ENCODE assay signal across 8 cellular contexts in genomic region chr14:106308839-106309389, GRCh38.
DNase-seq lines count a peak whose midpoint lies in the region; ATAC-seq and TF ChIP-seq lines count a peak whose summit lies in the region.

No MANE protein-coding gene starts in this region.

- no peak for DNase-seq in cardiac muscle cell (ENCODE audit: low read depth in 1 of 2, low spot score in 1 of 2)
- DNase-seq in right atrium auricular region (ENCODE audit: low spot score): no peak
- peak; percentile 17 for DNase-seq in RKO (ENCODE audit: low spot score)
- peak; percentile 97 for DNase-seq in activated naive CD4-positive, alpha-beta T cell treated with anti-CD3 and anti-CD28 coated beads for 36 hours
- peak; percentile 58 for DNase-seq in stimulated activated naive CD4-positive, alpha-beta T cell treated with Interleukin-2 at 50 U/mL for 16 hours (lab: John Stamatoyannopoulos, UW)

- H3K4me1 Mint-ChIP-seq in activated naive CD4-positive, alpha-beta T cell treated with anti-CD3 and anti-CD28 coated beads for 36 hours (ENCODE audit: low read depth): no peaks in the 10 kb centered on the region

- H3K27ac ChIP-seq in cardiac muscle cell (no peak overlapping the region), right atrium auricular region (no peak overlapping the region), liver (ENCODE audit: low read depth in 1 of 2, low read length in 2 of 2) (no peak overlapping the region)

- no peak overlapping the region for H3K4me3 Mint-ChIP-seq in activated naive CD4-positive, alpha-beta T cell treated with anti-CD3 and anti-CD28 coated beads for 36 hours

- no peak overlapping the region for H3K9ac ChIP-seq in liver (ENCODE audit: low read depth in 1 of 2, low read length in 2 of 2)

- no peak overlapping the region for H3K4me3 ChIP-seq in cardiac muscle cell
- H3K4me3 ChIP-seq in right atrium auricular region: no peak overlapping the region
- no peak overlapping the region for H3K4me3 ChIP-seq in liver (ENCODE audit: low read depth in 1 of 3, low read length in 3 of 3)

- peak; percentile 88 for ATAC-seq in HG02973 (IDR thresholded peaks at IDR 0.05; ENCODE audit: unreplicated experiment)
- ATAC-seq in HG03520 (IDR thresholded peaks at IDR 0.05; ENCODE audit: unreplicated experiment): no peak

- CTCF ChIA-PET in activated naive CD4-positive, alpha-beta T cell treated with anti-CD3 and anti-CD28 coated beads for 36 hours (lab: Charles Lee): interaction anchor here (0.6 to 3.4 kb wide), 48 partner anchors 9 to 205 kb away, joined by 3 to 23 read pairs (median 4); no protein-coding TSS in a partner anchor

- TF ChIP-seq CTCF in cardiac muscle cell (IDR thresholded peaks at IDR 0.05; ENCODE audit: low read depth, low read length) (peak; percentile 23), right atrium auricular region (IDR thresholded peaks at IDR 0.05) (peak in 1 of 2 donors; percentile 55), liver (IDR thresholded peaks at IDR 0.05; ENCODE audit: low read depth, low read length, missing input control) (peak; percentile 53)

- H3K9me3 ChIP-seq in cardiac muscle cell (ENCODE audit: low read depth): no peaks in the 10 kb centered on the region
- no peaks in the 10 kb centered on the region for H3K9me3 ChIP-seq in right atrium auricular region
- H3K9me3 ChIP-seq in liver (ENCODE audit: control insufficient read depth in 4 of 4, low read length in 3 of 4): no peaks in the 10 kb centered on the region

- WGBS in liver: 39% methylated on average over 17 of the region's 17 CpGs

- no peaks in the 10 kb centered on the region for H3K36me3 ChIP-seq in cardiac muscle cell
- H3K36me3 ChIP-seq in right atrium auricular region: no peaks in the 10 kb centered on the region
- no peaks in the 10 kb centered on the region for H3K36me3 ChIP-seq in liver (ENCODE audit: control insufficient read depth in 4 of 4, insufficient read depth in 3 of 4, low read depth in 1 of 4, low read length in 3 of 4)

- H3K27me3 ChIP-seq in cardiac muscle cell (no peaks in the 10 kb centered on the region), right atrium auricular region (no peaks in the 10 kb centered on the region), liver (ENCODE audit: control insufficient read depth in 4 of 4, insufficient read depth in 4 of 4, low read length in 3 of 4) (peaks cover 0 to 2% (median 0%) of the 10 kb centered on the region in 4 donors)

- H3K36me3 Mint-ChIP-seq in activated naive CD4-positive, alpha-beta T cell treated with anti-CD3 and anti-CD28 coated beads for 36 hours (ENCODE audit: low read depth): no peaks in the 10 kb centered on the region

- no peaks in the 10 kb centered on the region for H3K9me3 Mint-ChIP-seq in activated naive CD4-positive, alpha-beta T cell treated with anti-CD3 and anti-CD28 coated beads for 36 hours

- H3K27ac Mint-ChIP-seq in activated naive CD4-positive, alpha-beta T cell treated with anti-CD3 and anti-CD28 coated beads for 36 hours: no peak overlapping the region

- H3K27me3 Mint-ChIP-seq in activated naive CD4-positive, alpha-beta T cell treated with anti-CD3 and anti-CD28 coated beads for 36 hours (ENCODE audit: low read depth): no peaks in the 10 kb centered on the region

- TF ChIP-seq RAD21 in liver (IDR thresholded peaks at IDR 0.05): peak in 1 of 2 donors; percentile 21

- no peaks in the 10 kb centered on the region for H3K4me1 ChIP-seq in cardiac muscle cell (ENCODE audit: low read depth)
- H3K4me1 ChIP-seq in right atrium auricular region: no peaks in the 10 kb centered on the region
- H3K4me1 ChIP-seq in liver (ENCODE audit: control insufficient read depth in 4 of 4, insufficient read depth in 4 of 4, low read length in 3 of 4): no peaks in the 10 kb centered on the region

- intact Hi-C loops in activated naive CD4-positive, alpha-beta T cell treated with anti-CD3 and anti-CD28 coated beads for 36 hours (cut with micrococcal nuclease): loop anchor here (1.0 kb wide), 3 partner anchors 9 to 64 kb away; no protein-coding TSS in a partner anchor

TF ChIP-seq in liver, 16 proteins besides CTCF, POLR2A, EP300 and RAD21:
- no peak for TF ChIP-seq NR2F2 (IDR thresholded peaks at IDR 0.05)
- no peak for TF ChIP-seq EGR1 (IDR thresholded peaks at IDR 0.05; ENCODE audit: low read depth in 2 of 2)
- no peak for TF ChIP-seq JUND (IDR thresholded peaks at IDR 0.05)
- no peak for TF ChIP-seq SP1 (IDR thresholded peaks at IDR 0.05)
- TF ChIP-seq TAF1 (conservative IDR thresholded peaks at IDR 0.05): no peak
- no peak for TF ChIP-seq FOXA2 (IDR thresholded peaks at IDR 0.05)
- TF ChIP-seq, protein P1, sequence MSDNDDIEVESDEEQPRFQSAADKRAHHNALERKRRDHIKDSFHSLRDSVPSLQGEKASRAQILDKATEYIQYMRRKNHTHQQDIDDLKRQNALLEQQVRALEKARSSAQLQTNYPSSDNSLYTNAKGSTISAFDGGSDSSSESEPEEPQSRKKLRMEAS (IDR thresholded peaks at IDR 0.05): no peak
- no peak for TF ChIP-seq ATF3 (IDR thresholded peaks at IDR 0.05)
- TF ChIP-seq FOXA1 (IDR thresholded peaks at IDR 0.05): no peak
- no peak for TF ChIP-seq RXRA (IDR thresholded peaks at IDR 0.05)
- TF ChIP-seq YY1 (IDR thresholded peaks at IDR 0.05): no peak
- TF ChIP-seq, protein P2, sequence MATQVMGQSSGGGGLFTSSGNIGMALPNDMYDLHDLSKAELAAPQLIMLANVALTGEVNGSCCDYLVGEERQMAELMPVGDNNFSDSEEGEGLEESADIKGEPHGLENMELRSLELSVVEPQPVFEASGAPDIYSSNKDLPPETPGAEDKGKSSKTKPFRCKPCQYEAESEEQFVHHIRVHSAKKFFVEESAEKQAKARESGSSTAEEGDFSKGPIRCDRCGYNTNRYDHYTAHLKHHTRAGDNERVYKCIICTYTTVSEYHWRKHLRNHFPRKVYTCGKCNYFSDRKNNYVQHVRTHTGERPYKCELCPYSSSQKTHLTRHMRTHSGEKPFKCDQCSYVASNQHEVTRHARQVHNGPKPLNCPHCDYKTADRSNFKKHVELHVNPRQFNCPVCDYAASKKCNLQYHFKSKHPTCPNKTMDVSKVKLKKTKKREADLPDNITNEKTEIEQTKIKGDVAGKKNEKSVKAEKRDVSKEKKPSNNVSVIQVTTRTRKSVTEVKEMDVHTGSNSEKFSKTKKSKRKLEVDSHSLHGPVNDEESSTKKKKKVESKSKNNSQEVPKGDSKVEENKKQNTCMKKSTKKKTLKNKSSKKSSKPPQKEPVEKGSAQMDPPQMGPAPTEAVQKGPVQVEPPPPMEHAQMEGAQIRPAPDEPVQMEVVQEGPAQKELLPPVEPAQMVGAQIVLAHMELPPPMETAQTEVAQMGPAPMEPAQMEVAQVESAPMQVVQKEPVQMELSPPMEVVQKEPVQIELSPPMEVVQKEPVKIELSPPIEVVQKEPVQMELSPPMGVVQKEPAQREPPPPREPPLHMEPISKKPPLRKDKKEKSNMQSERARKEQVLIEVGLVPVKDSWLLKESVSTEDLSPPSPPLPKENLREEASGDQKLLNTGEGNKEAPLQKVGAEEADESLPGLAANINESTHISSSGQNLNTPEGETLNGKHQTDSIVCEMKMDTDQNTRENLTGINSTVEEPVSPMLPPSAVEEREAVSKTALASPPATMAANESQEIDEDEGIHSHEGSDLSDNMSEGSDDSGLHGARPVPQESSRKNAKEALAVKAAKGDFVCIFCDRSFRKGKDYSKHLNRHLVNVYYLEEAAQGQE (IDR thresholded peaks at IDR 0.05): no peak
- no peak for TF ChIP-seq HNF4G (IDR thresholded peaks at IDR 0.05)
- TF ChIP-seq HNF4A (conservative IDR thresholded peaks at IDR 0.05): no peak

Comparison
In these comparisons a context has a peak if more than half of its experiments do, and no peak if none do; other contexts are left out.
1. DNase-seq: peak in RKO (single experiment), activated naive CD4-positive, alpha-beta T cell treated with anti-CD3 and anti-CD28 coated beads for 36 hours (single experiment) and stimulated activated naive CD4-positive, alpha-beta T cell treated with Interleukin-2 at 50 U/mL for 16 hours (single experiment); none in cardiac muscle cell (0 of 2) and right atrium auricular region (single experiment).